2 cellular contexts compared by ENCODE assay signal in the genomic region with DNA sequence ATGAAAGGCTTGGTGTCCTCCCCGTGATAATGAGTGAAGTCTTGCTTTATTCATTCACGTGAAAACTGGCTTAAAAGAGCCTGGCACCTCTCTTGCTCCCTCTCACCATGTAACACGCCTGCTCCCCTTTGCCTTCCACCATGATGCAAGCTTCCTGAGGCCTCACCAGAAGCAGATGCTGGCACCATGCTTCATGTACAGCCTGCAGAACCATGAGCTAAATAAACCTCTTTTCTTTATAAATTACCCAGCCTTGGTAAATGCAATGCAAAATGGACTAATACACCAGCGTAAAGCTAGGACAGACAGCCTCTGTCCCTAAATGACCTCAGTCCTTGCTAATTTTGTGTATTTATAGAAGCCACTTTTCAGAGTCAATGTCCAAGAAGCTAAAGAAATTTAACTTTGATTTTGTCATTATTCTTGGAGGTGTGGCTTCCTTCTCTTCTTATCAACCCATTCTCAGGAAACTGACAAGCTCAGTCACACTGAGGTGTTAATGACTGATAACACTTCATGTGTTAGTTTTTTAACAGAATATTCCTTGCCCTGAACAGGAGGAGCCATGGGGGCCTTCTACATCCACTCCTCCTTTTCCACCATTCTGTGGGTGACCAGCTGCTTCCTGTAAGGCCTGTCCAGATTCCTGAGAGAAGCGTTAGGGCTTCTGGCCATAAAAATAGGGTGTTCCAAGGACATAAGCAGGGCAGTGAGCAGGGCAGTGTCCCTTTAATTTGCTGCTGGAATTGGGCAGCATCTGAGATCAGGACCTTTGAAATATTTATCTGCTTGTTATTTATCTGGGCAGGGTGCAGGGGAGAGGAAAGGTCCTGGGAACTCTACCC.
TF ChIP-seq lines count a peak whose summit lies in the region.

No MANE protein-coding gene starts in this region.

TF ChIP-seq in GM23338, 12 proteins besides CTCF, POLR2A, EP300 and RAD21:
- TF ChIP-seq STAT1 (IDR thresholded peaks at IDR 0.05; ENCODE audit: unreplicated experiment) (no peak), POLR2AphosphoS5 (IDR thresholded peaks at IDR 0.05; ENCODE audit: low read depth) (no peak), EZH2 (IDR thresholded peaks at IDR 0.05; ENCODE audit: low read depth, unreplicated experiment) (no peak), ZNF114 (CRISPR knock-in tag; IDR thresholded peaks at IDR 0.05) (no peak), JUNB (IDR thresholded peaks at IDR 0.05; ENCODE audit: unreplicated experiment) (no peak), ZNF331 (CRISPR knock-in tag; IDR thresholded peaks at IDR 0.05; ENCODE audit: low read depth) (no peak), CREB1 (CRISPR knock-in tag; IDR thresholded peaks at IDR 0.05; ENCODE audit: low read depth) (no peak)
- TF ChIP-seq, protein P1, sequence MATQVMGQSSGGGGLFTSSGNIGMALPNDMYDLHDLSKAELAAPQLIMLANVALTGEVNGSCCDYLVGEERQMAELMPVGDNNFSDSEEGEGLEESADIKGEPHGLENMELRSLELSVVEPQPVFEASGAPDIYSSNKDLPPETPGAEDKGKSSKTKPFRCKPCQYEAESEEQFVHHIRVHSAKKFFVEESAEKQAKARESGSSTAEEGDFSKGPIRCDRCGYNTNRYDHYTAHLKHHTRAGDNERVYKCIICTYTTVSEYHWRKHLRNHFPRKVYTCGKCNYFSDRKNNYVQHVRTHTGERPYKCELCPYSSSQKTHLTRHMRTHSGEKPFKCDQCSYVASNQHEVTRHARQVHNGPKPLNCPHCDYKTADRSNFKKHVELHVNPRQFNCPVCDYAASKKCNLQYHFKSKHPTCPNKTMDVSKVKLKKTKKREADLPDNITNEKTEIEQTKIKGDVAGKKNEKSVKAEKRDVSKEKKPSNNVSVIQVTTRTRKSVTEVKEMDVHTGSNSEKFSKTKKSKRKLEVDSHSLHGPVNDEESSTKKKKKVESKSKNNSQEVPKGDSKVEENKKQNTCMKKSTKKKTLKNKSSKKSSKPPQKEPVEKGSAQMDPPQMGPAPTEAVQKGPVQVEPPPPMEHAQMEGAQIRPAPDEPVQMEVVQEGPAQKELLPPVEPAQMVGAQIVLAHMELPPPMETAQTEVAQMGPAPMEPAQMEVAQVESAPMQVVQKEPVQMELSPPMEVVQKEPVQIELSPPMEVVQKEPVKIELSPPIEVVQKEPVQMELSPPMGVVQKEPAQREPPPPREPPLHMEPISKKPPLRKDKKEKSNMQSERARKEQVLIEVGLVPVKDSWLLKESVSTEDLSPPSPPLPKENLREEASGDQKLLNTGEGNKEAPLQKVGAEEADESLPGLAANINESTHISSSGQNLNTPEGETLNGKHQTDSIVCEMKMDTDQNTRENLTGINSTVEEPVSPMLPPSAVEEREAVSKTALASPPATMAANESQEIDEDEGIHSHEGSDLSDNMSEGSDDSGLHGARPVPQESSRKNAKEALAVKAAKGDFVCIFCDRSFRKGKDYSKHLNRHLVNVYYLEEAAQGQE (IDR thresholded peaks at IDR 0.05; ENCODE audit: unreplicated experiment), result no peak

TF ChIP-seq in K562, 482 proteins besides CTCF, POLR2A, EP300 and RAD21 (continues in another document):
- no peak for TF ChIP-seq ZNF282 (CRISPR knock-in tag; IDR thresholded peaks at IDR 0.05)
- TF ChIP-seq ZNF232 (CRISPR knock-in tag; IDR thresholded peaks at IDR 0.05), result no peak
- TF ChIP-seq, protein P2, sequence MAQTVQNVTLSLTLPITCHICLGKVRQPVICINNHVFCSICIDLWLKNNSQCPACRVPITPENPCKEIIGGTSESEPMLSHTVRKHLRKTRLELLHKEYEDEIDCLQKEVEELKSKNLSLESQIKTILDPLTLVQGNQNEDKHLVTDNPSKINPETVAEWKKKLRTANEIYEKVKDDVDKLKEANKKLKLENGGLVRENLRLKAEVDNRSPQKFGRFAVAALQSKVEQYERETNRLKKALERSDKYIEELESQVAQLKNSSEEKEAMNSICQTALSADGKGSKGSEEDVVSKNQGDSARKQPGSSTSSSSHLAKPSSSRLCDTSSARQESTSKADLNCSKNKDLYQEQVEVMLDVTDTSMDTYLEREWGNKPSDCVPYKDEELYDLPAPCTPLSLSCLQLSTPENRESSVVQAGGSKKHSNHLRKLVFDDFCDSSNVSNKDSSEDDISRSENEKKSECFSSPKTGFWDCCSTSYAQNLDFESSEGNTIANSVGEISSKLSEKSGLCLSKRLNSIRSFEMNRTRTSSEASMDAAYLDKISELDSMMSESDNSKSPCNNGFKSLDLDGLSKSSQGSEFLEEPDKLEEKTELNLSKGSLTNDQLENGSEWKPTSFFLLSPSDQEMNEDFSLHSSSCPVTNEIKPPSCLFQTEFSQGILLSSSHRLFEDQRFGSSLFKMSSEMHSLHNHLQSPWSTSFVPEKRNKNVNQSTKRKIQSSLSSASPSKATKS (CRISPR knock-in tag; IDR thresholded peaks at IDR 0.05), result no peak
- 0 out of 2 replicates have a peak, but pooled peaks have one; percentile 19 for TF ChIP-seq RB1 (IDR thresholded peaks at IDR 0.05; ENCODE audit: low read depth)
- TF ChIP-seq HNRNPK (IDR thresholded peaks at IDR 0.05; ENCODE audit: low read depth, low read length, poor library complexity, severe bottlenecking), result no peak
- no peak for TF ChIP-seq BACH1 (tag; IDR thresholded peaks at IDR 0.05)
- peak; percentile 36; the same call in 1 of the 2 replicates for TF ChIP-seq CXXC5 (CRISPR knock-in tag; IDR thresholded peaks at IDR 0.05)
- TF ChIP-seq TOE1 (IDR thresholded peaks at IDR 0.05; ENCODE audit: borderline replicate concordance), result no peak
- TF ChIP-seq TOE1 (CRISPR knock-in tag; IDR thresholded peaks at IDR 0.05; ENCODE audit: borderline replicate concordance, low read depth), result no peak
- no peak for TF ChIP-seq PHB (CRISPR knock-in tag; IDR thresholded peaks at IDR 0.05)
- TF ChIP-seq KAT8 (IDR thresholded peaks at IDR 0.05; ENCODE audit: low read depth), result no peak
- TF ChIP-seq NR2C2 (CRISPR knock-in tag; IDR thresholded peaks at IDR 0.05), result no peak
- TF ChIP-seq NR2C2 (tag; IDR thresholded peaks at IDR 0.05), result no peak
- no peak for TF ChIP-seq ZKSCAN3 (CRISPR knock-in tag; IDR thresholded peaks at IDR 0.05)
- no peak for TF ChIP-seq MCM3 (IDR thresholded peaks at IDR 0.05)
- TF ChIP-seq, protein P3, sequence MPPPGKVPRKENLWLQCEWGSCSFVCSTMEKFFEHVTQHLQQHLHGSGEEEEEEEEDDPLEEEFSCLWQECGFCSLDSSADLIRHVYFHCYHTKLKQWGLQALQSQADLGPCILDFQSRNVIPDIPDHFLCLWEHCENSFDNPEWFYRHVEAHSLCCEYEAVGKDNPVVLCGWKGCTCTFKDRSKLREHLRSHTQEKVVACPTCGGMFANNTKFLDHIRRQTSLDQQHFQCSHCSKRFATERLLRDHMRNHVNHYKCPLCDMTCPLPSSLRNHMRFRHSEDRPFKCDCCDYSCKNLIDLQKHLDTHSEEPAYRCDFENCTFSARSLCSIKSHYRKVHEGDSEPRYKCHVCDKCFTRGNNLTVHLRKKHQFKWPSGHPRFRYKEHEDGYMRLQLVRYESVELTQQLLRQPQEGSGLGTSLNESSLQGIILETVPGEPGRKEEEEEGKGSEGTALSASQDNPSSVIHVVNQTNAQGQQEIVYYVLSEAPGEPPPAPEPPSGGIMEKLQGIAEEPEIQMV (tag; conservative IDR thresholded peaks at IDR 0.05; ENCODE audit: low read depth), result no peak
- no peak for TF ChIP-seq TAF15 (IDR thresholded peaks at IDR 0.05; ENCODE audit: low read depth, low read length)
- TF ChIP-seq POLR3G (IDR thresholded peaks at IDR 0.05; ENCODE audit: extremely low read depth, insufficient read length, insufficient replicate concordance), result no peak
- TF ChIP-seq PHF21A (IDR thresholded peaks at IDR 0.05; ENCODE audit: borderline replicate concordance, low read depth), result peak; percentile 88
- no peak for TF ChIP-seq RBM15 (IDR thresholded peaks at IDR 0.05; ENCODE audit: insufficient read depth, low read length)
- peak; percentile 89 for TF ChIP-seq DPF2 (IDR thresholded peaks at IDR 0.05)
- TF ChIP-seq, protein P4, sequence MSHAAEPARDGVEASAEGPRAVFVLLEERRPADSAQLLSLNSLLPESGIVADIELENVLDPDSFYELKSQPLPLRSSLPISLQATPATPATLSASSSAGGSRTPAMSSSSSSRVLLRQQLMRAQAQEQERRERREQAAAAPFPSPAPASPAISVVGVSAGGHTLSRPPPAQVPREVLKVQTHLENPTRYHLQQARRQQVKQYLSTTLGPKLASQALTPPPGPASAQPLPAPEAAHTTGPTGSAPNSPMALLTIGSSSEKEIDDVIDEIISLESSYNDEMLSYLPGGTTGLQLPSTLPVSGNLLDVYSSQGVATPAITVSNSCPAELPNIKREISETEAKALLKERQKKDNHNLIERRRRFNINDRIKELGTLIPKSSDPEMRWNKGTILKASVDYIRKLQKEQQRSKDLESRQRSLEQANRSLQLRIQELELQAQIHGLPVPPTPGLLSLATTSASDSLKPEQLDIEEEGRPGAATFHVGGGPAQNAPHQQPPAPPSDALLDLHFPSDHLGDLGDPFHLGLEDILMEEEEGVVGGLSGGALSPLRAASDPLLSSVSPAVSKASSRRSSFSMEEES (CRISPR knock-in tag; IDR thresholded peaks at IDR 0.05), result no peak
- TF ChIP-seq, protein P5, sequence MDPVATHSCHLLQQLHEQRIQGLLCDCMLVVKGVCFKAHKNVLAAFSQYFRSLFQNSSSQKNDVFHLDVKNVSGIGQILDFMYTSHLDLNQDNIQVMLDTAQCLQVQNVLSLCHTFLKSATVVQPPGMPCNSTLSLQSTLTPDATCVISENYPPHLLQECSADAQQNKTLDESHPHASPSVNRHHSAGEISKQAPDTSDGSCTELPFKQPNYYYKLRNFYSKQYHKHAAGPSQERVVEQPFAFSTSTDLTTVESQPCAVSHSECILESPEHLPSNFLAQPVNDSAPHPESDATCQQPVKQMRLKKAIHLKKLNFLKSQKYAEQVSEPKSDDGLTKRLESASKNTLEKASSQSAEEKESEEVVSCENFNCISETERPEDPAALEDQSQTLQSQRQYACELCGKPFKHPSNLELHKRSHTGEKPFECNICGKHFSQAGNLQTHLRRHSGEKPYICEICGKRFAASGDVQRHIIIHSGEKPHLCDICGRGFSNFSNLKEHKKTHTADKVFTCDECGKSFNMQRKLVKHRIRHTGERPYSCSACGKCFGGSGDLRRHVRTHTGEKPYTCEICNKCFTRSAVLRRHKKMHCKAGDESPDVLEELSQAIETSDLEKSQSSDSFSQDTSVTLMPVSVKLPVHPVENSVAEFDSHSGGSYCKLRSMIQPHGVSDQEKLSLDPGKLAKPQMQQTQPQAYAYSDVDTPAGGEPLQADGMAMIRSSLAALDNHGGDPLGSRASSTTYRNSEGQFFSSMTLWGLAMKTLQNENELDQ (CRISPR knock-in tag; IDR thresholded peaks at IDR 0.05; ENCODE audit: borderline replicate concordance), result no peak
- TF ChIP-seq NFE2 (IDR thresholded peaks at IDR 0.05; ENCODE audit: low read depth), result 0 out of 2 replicates have a peak, but pooled peaks have one; percentile 19
- no peak for TF ChIP-seq HDGF (IDR thresholded peaks at IDR 0.05)
- TF ChIP-seq, protein P6, sequence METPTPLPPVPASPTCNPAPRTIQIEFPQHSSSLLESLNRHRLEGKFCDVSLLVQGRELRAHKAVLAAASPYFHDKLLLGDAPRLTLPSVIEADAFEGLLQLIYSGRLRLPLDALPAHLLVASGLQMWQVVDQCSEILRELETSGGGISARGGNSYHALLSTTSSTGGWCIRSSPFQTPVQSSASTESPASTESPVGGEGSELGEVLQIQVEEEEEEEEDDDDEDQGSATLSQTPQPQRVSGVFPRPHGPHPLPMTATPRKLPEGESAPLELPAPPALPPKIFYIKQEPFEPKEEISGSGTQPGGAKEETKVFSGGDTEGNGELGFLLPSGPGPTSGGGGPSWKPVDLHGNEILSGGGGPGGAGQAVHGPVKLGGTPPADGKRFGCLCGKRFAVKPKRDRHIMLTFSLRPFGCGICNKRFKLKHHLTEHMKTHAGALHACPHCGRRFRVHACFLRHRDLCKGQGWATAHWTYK (CRISPR knock-in tag; IDR thresholded peaks at IDR 0.05), result no peak
- TF ChIP-seq, protein P7, sequence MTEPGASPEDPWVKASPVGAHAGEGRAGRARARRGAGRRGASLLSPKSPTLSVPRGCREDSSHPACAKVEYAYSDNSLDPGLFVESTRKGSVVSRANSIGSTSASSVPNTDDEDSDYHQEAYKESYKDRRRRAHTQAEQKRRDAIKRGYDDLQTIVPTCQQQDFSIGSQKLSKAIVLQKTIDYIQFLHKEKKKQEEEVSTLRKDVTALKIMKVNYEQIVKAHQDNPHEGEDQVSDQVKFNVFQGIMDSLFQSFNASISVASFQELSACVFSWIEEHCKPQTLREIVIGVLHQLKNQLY (CRISPR knock-in tag; conservative IDR thresholded peaks at IDR 0.05), result no peak
- no peak for TF ChIP-seq POLR2B (IDR thresholded peaks at IDR 0.05; ENCODE audit: low read depth, partially characterized antibody)
- TF ChIP-seq, protein P8, sequence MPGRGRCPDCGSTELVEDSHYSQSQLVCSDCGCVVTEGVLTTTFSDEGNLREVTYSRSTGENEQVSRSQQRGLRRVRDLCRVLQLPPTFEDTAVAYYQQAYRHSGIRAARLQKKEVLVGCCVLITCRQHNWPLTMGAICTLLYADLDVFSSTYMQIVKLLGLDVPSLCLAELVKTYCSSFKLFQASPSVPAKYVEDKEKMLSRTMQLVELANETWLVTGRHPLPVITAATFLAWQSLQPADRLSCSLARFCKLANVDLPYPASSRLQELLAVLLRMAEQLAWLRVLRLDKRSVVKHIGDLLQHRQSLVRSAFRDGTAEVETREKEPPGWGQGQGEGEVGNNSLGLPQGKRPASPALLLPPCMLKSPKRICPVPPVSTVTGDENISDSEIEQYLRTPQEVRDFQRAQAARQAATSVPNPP (IDR thresholded peaks at IDR 0.05; ENCODE audit: borderline replicate concordance, insufficient read depth, insufficient read length), result no peak
- TF ChIP-seq MTA3 (IDR thresholded peaks at IDR 0.05; ENCODE audit: borderline replicate concordance), result no peak
- TF ChIP-seq ZNF121 (CRISPR knock-in tag; conservative IDR thresholded peaks at IDR 0.05), result no peak
- no peak for TF ChIP-seq LCOR (CRISPR knock-in tag; IDR thresholded peaks at IDR 0.05)
- TF ChIP-seq HCFC1 (IDR thresholded peaks at IDR 0.05; ENCODE audit: low read depth, low read length), result no peak
- no peak for TF ChIP-seq DDX20 (tag; IDR thresholded peaks at IDR 0.05; ENCODE audit: low read depth)
- TF ChIP-seq CHCHD3 (CRISPR knock-in tag; IDR thresholded peaks at IDR 0.05), result no peak
- no peak for TF ChIP-seq HNRNPH1 (optimal IDR thresholded peaks at IDR 0.05; ENCODE audit: low read depth, low read length)
- TF ChIP-seq SMARCE1 (IDR thresholded peaks at IDR 0.05), result peak; percentile 72
- TF ChIP-seq, protein P9, sequence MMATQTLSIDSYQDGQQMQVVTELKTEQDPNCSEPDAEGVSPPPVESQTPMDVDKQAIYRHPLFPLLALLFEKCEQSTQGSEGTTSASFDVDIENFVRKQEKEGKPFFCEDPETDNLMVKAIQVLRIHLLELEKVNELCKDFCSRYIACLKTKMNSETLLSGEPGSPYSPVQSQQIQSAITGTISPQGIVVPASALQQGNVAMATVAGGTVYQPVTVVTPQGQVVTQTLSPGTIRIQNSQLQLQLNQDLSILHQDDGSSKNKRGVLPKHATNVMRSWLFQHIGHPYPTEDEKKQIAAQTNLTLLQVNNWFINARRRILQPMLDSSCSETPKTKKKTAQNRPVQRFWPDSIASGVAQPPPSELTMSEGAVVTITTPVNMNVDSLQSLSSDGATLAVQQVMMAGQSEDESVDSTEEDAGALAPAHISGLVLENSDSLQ (IDR thresholded peaks at IDR 0.05), result peak; percentile 69
- TF ChIP-seq ZNF583 (CRISPR knock-in tag; IDR thresholded peaks at IDR 0.05), result no peak
- TF ChIP-seq JUNB (CRISPR knock-in tag; conservative IDR thresholded peaks at IDR 0.05), result no peak
- no peak for TF ChIP-seq ZNF197 (CRISPR knock-in tag; IDR thresholded peaks at IDR 0.05; ENCODE audit: low read depth)
- no peak for TF ChIP-seq HEY1 (CRISPR knock-in tag; IDR thresholded peaks at IDR 0.05; ENCODE audit: borderline replicate concordance)
- peak; percentile 54 for TF ChIP-seq SMAD1 (IDR thresholded peaks at IDR 0.05; ENCODE audit: low read depth, low read length, partially characterized antibody)
- TF ChIP-seq ZC3H11A (IDR thresholded peaks at IDR 0.05; ENCODE audit: low read depth, low read length), result no peak
- no peak for TF ChIP-seq ZNF79 (CRISPR knock-in tag; IDR thresholded peaks at IDR 0.05; ENCODE audit: low read depth)
- TF ChIP-seq ATF7 (IDR thresholded peaks at IDR 0.05), result peak; percentile 45; the same call in 1 of the 2 replicates
- TF ChIP-seq FOSL1 (tag; conservative IDR thresholded peaks at IDR 0.05), result peak; percentile 81
